ENCODE assay signal across 27 cellular contexts in genomic region chr2:38174131-38174530, GRCh38.
DNase-seq lines count a peak whose midpoint lies in the region; ATAC-seq, FAIRE-seq and TF ChIP-seq lines count a peak whose summit lies in the region.
"Had no signal": no experiment of that assay in that cellular context is flagged by ENCODE, and none has a peak within 500 bp of the region (broad histone marks: within the 10 kb centered on the region; RNA-seq: fewer than 3 reads in every experiment).

No MANE protein-coding gene starts in this region.

- H3K9ac ChIP-seq in astrocyte (ENCODE audit: low read length), result peak overlapping the region; percentile 0
- H3K9ac ChIP-seq: neural progenitor cell had no signal

- no peak for TF ChIP-seq POLR2A in spleen (IDR thresholded peaks at IDR 0.05)

- ATAC-seq in lower lobe of right lung, result no peak
- no peak for ATAC-seq in GM21367 (IDR thresholded peaks at IDR 0.05; ENCODE audit: unreplicated experiment)
- ATAC-seq in HG03108 (IDR thresholded peaks at IDR 0.05; ENCODE audit: unreplicated experiment), result no peak
- ATAC-seq: WTC11 had no signal

- no peaks in the 10 kb centered on the region for H4K20me1 ChIP-seq in astrocyte (ENCODE audit: insufficient read depth, low read length)

- no peaks in the 10 kb centered on the region for H3K27me3 ChIP-seq in astrocyte (ENCODE audit: insufficient read depth, low read length)
- H3K27me3 ChIP-seq in lower lobe of right lung (ENCODE audit: low read depth), result no peaks in the 10 kb centered on the region
- H3K27me3 ChIP-seq in spleen (replicated peaks in 1 of 7), result no peaks in the 10 kb centered on the region
- H3K27me3 ChIP-seq: hepatocyte, MG63, neural progenitor cell had no signal

- H3K36me3 ChIP-seq in astrocyte (ENCODE audit: insufficient read depth, low read length) (no peaks in the 10 kb centered on the region), lower lobe of right lung (no peaks in the 10 kb centered on the region), spleen (no peaks in the 10 kb centered on the region)
- H3K36me3 ChIP-seq: left ventricle myocardium inferior, MG63, neural progenitor cell had no signal

- H3K36me3 Mint-ChIP-seq in astrocyte (ENCODE audit: low read depth, unreplicated experiment), result no peaks in the 10 kb centered on the region
- H3K36me3 Mint-ChIP-seq: activated naive CD4-positive, alpha-beta T cell treated with anti-CD3 and anti-CD28 coated beads, Interleukin-2, amount 50 U/mL, for 24 hours; immature natural killer cell; neural progenitor cell; WTC11 had no signal

- H3K4me1 ChIP-seq in astrocyte (ENCODE audit: insufficient read depth, low read length), result peaks cover 30% of the 10 kb centered on the region
- H3K4me1 ChIP-seq in lower lobe of right lung, result peaks cover 48% of the 10 kb centered on the region
- H3K4me1 ChIP-seq in spleen, result peaks cover 0 to 61% (median 10%) of the 10 kb centered on the region in 6 donors
- H3K4me1 ChIP-seq: psoas muscle had no signal

- no peaks in the 10 kb centered on the region for H3K79me2 ChIP-seq in astrocyte (ENCODE audit: insufficient read depth, low read length)
- H3K79me2 ChIP-seq: hepatocyte had no signal

- 84 to 94% (median 88%) methylated on average over 2 of the region's 2 CpGs for WGBS in spleen, 5 donors

- intact Hi-C loops in lower lobe of right lung (cut with DNase I) (no loop called here), spleen (cut with DNase I; ENCODE audit: low total_unique reads) (no loop called here)

- peaks cover 72% of the 10 kb centered on the region for H3K4me1 Mint-ChIP-seq in astrocyte (ENCODE audit: low read depth, unreplicated experiment)
- H3K4me1 Mint-ChIP-seq: activated naive CD4-positive, alpha-beta T cell treated with anti-CD3 and anti-CD28 coated beads, Interleukin-2, amount 50 U/mL, for 24 hours had no signal

- peaks cover 4% of the 10 kb centered on the region for H3K9me3 Mint-ChIP-seq in astrocyte (ENCODE audit: unreplicated experiment)
- H3K9me3 Mint-ChIP-seq: activated naive CD4-positive, alpha-beta T cell treated with anti-CD3 and anti-CD28 coated beads, Interleukin-2, amount 50 U/mL, for 24 hours; immature natural killer cell; WTC11 had no signal

- no peak overlapping the region for H3K4me3 Mint-ChIP-seq in astrocyte (ENCODE audit: unreplicated experiment)
- H3K4me3 Mint-ChIP-seq: activated naive CD4-positive, alpha-beta T cell treated with anti-CD3 and anti-CD28 coated beads, Interleukin-2, amount 50 U/mL, for 24 hours; immature natural killer cell; neural progenitor cell; WTC11 had no signal

- peak; percentile 34 for FAIRE-seq in astrocyte (lab: Jason Lieb, UNC)
- FAIRE-seq: GM19239 had no signal

- H3K27ac Mint-ChIP-seq in astrocyte (ENCODE audit: unreplicated experiment), result peak overlapping the region; percentile 99
- H3K27ac Mint-ChIP-seq: activated naive CD4-positive, alpha-beta T cell treated with anti-CD3 and anti-CD28 coated beads, Interleukin-2, amount 50 U/mL, for 24 hours; immature natural killer cell; neural progenitor cell; WTC11 had no signal

- H3K4me3 ChIP-seq in astrocyte (ENCODE audit: insufficient read depth, low read depth, low read length), result no peak overlapping the region
- no peak overlapping the region for H3K4me3 ChIP-seq in lower lobe of right lung
- H3K4me3 ChIP-seq in spleen, result no peak overlapping the region
- H3K4me3 ChIP-seq: hepatocyte, left ventricle myocardium inferior, MG63, mucosa of descending colon, neural progenitor cell, psoas muscle had no signal

- peak overlapping the region; percentile 71 for H3K27ac ChIP-seq in astrocyte (ENCODE audit: low read depth, low read length)
- H3K27ac ChIP-seq in lower lobe of right lung, result peak overlapping the region; percentile 0
- peak overlapping the region in 7 of 8 donors; percentile 75 to 90 (median 83) for H3K27ac ChIP-seq in spleen
- H3K27ac ChIP-seq: C4-2B, hepatocyte, neural progenitor cell had no signal

- no peak overlapping the region for H3K4me2 ChIP-seq in astrocyte (ENCODE audit: low read length)
- H3K4me2 ChIP-seq: hepatocyte, neural progenitor cell had no signal

- peak; percentile 49 for DNase-seq in Daoy (ENCODE audit: low read depth)
- no peak for DNase-seq in astrocyte (ENCODE audit: low read depth)
- no peak for DNase-seq in lower lobe of right lung
- no peak for DNase-seq in spleen
- no peak for DNase-seq in ecto neural progenitor cell (ENCODE audit: low spot score)
- no peak for DNase-seq in NCI-H774 (lab: John Stamatoyannopoulos, UW)
- DNase-seq: activated CD4-positive, alpha-beta T cell treated with anti-CD3 and anti-CD28 coated beads, Interleukin-2, amount 50 U/mL, for 4 hours; anterior cingulate cortex; immature natural killer cell; left ventricle myocardium inferior; mucosa of descending colon; NCI-H2081 treated with DMSO at 0.1 percent for 48 hours; NCI-H345; psoas muscle; SHP77; stimulated activated CD4-positive, alpha-beta T cell treated with anti-CD3 and anti-CD28 coated beads, Interleukin-2, amount 100 ng/mL, for 24 hours; substantia nigra; T1000 had no signal

- TF ChIP-seq CTCF in astrocyte (IDR thresholded peaks at IDR 0.05; ENCODE audit: insufficient read depth, low read depth, low read length) (no peak), lower lobe of right lung (IDR thresholded peaks at IDR 0.05) (no peak), spleen (IDR thresholded peaks at IDR 0.05 in 8 of 11, conservative IDR thresholded peaks at IDR 0.05 in 3 of 11) (no peak)

- H3K9me3 ChIP-seq in astrocyte (ENCODE audit: insufficient read depth, low read depth, low read length), result no peaks in the 10 kb centered on the region
- H3K9me3 ChIP-seq in lower lobe of right lung, result no peaks in the 10 kb centered on the region
- H3K9me3 ChIP-seq in spleen, result peaks cover 0 to 6% (median 0%) of the 10 kb centered on the region in 8 donors
- H3K9me3 ChIP-seq: MG63, mucosa of descending colon, psoas muscle had no signal

- H3K27me3 Mint-ChIP-seq in astrocyte (ENCODE audit: low read depth, unreplicated experiment), result no peaks in the 10 kb centered on the region

- no peak overlapping the region for H2AFZ ChIP-seq in astrocyte (ENCODE audit: low read depth, low read length)
- H2AFZ ChIP-seq: hepatocyte had no signal

Comparison
In these comparisons a context has a peak if more than half of its experiments do, and no peak if none do; other contexts are left out.
1. H3K27ac ChIP-seq: peak in every context shown above with its lines; median percentile 83 in spleen; 71 in astrocyte; 0 in lower lobe of right lung.